In the genomic region with DNA sequence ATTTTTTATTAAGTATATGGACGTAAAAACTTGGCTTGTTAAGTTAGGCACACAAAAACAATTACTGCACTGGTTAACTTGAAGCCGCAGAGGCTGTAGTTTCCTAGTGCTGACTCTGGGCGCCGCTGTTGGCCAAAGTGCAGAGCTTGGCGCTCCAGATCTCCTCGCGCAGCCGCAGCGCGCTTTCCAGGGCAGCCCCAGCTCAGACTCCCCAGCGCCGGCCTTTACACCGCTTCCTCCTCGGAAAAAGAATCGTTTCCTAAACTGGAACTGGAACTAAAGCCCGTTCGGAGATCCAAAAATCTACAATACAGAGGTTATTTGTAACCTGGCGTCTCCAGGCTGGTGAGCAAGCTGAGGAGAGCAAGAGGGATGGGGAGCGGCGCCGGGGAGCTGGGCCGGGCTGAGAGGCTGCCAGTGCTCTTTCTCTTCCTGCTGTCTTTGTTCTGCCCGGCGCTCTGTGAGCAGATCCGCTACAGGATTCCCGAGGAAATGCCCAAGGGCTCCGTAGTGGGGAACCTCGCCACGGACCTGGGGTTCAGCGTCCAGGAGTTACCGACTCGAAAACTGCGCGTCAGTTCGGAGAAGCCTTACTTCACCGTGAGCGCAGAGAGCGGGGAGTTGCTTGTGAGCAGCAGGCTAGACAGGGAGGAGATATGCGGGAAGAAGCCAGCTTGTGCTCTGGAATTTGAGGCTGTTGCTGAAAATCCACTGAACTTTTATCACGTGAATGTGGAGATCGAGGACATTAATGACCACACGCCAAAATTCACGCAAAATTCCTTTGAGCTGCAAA, we compare ENCODE assay signal across 8 cellular contexts. TPM values are rescaled to one million over a fixed set of nuclear protein-coding genes. Genes with fewer than 3 reads are reported as not detected.
DNase-seq lines count a peak whose midpoint lies in the region; ATAC-seq, FAIRE-seq and TF ChIP-seq lines count a peak whose summit lies in the region.
"Not testable (repeated sequence)": the region's sequence is repeated elsewhere in the genome, so short reads cannot be mapped to it uniquely, and the experiment has no call there.

Gene PCDHGB5, plus strand, starts transcription at position 192 of the 796 bp plus-strand sequence. Its CDS starts 181 bp downstream, at position 373.

- H3K27ac ChIP-seq in breast epithelium, prostate gland: not testable (repeated sequence)

- peak within 1 kb of the TSS; percentile 60 for H3K4me3 Mint-ChIP-seq in activated B cell treated with CpG ODN at 0.5 μM for 24 hours

- CTCF ChIA-PET in activated B cell treated with CpG ODN at 0.5 μM for 24 hours (lab: Charles Lee): interaction anchor here (0.7 to 1.8 kb wide), 7 partner anchors 10 to 169 kb away, joined by 3 to 6 read pairs (median 3); partner anchors contain the start of genes PCDHGA6, PCDHGB3 and PCDHGB6

- TF ChIP-seq CTCF in GM12874 (IDR thresholded peaks at IDR 0.05; ENCODE audit: insufficient read depth, low read depth, low read length): peak; percentile 82
- not testable (repeated sequence) for TF ChIP-seq CTCF in activated B cell treated with CpG ODN at 0.5 μM for 24 hours (IDR thresholded peaks at IDR 0.05)
- peak in 2 of 3 donors; percentile 38 to 40 for TF ChIP-seq CTCF in breast epithelium (IDR thresholded peaks at IDR 0.05)
- TF ChIP-seq CTCF in prostate gland (IDR thresholded peaks at IDR 0.05): peak in 3 of 4 experiments; percentile 40 to 54 (median 48)

- H3K27ac Mint-ChIP-seq in activated B cell treated with CpG ODN at 0.5 μM for 24 hours: not testable (repeated sequence)

- peak within 1 kb of the TSS; percentile 1 to 45 (median 24) for H3K4me3 ChIP-seq in breast epithelium
- H3K4me3 ChIP-seq in prostate gland: peak within 1 kb of the TSS in 1 of 2 donors; percentile 28

- not testable (repeated sequence) for H3K36me3 ChIP-seq in breast epithelium, prostate gland

- H3K4me1 ChIP-seq in breast epithelium; prostate gland (replicated peaks): not testable (repeated sequence)

- POLR2A ChIA-PET in activated B cell treated with CpG ODN at 0.5 μM for 24 hours (lab: Charles Lee): not testable (repeated sequence)

- DNase-seq in activated B cell treated with CpG ODN at 0.5 μM for 24 hours; breast epithelium (ENCODE audit: low spot score in 2 of 2); prostate gland (ENCODE audit: low spot score): not testable (repeated sequence)
- DNase-seq in left ventricle myocardium superior: peak; percentile 68
- peak; percentile 12 for DNase-seq in urothelium cell line (ENCODE audit: low spot score)

- not testable (repeated sequence) for H3K36me3 Mint-ChIP-seq in activated B cell treated with CpG ODN at 0.5 μM for 24 hours (ENCODE audit: low read depth)

- peaks cover 17% of the 10 kb centered on the region for H3K9me3 Mint-ChIP-seq in activated B cell treated with CpG ODN at 0.5 μM for 24 hours

- ATAC-seq in GM21786 (IDR thresholded peaks at IDR 0.05; ENCODE audit: unreplicated experiment) (peak; percentile 97), HG03565 (IDR thresholded peaks at IDR 0.05; ENCODE audit: unreplicated experiment) (peak; percentile 90), activated B cell treated with CpG ODN at 0.5 μM for 24 hours (ENCODE audit: low read depth) (peak; percentile 98), left ventricle myocardium superior (peak; percentile 96)

- H3K9me3 ChIP-seq in breast epithelium: peaks cover 79 to 96% of the 10 kb centered on the region in 2 donors
- H3K9me3 ChIP-seq in prostate gland: not testable (repeated sequence)

- not testable (repeated sequence) for H3K27me3 ChIP-seq in breast epithelium; prostate gland (replicated peaks; ENCODE audit: insufficient read depth)

- WGBS in prostate gland: 6% methylated on average over 25 of the region's 43 CpGs

- peaks cover 50% of the 10 kb centered on the region for H3K27me3 Mint-ChIP-seq in activated B cell treated with CpG ODN at 0.5 μM for 24 hours

- FAIRE-seq in urothelium cell line (lab: Jason Lieb, UNC): not testable (repeated sequence)

- intact Hi-C loops in activated B cell treated with CpG ODN at 0.5 μM for 24 hours (cut with micrococcal nuclease); breast epithelium (cut with DNase I; ENCODE audit: low total_unique reads); left ventricle myocardium superior (cut with micrococcal nuclease); prostate gland (cut with DNase I): not testable (repeated sequence)

- H3K4me1 Mint-ChIP-seq in activated B cell treated with CpG ODN at 0.5 μM for 24 hours: not testable (repeated sequence)

- not testable (repeated sequence) for TF ChIP-seq POLR2A in breast epithelium (IDR thresholded peaks at IDR 0.05); prostate gland (IDR thresholded peaks at IDR 0.05)

RNA-seq across cellular contexts. Expression of gene PCDHGB5, which starts in this region (rescaled TPM):
- 1.8 and 2.7 TPM in 2 replicates for total RNA-seq in activated B cell treated with CpG ODN at 0.5 μM for 24 hours
- total RNA-seq in breast epithelium: 10 to 100 TPM in 2 of 3 donors, 1 to 10 TPM in 1; 7.5 to 20.6 (median 19.8) TPM
- 6.4 TPM for total RNA-seq in left ventricle myocardium superior
- total RNA-seq in prostate gland: 10 to 100 TPM in 1 of 2 donors, 1 to 10 TPM in 1; 7.9 to 24.5 TPM
